ENCODE assay signal across 10 cellular contexts in genomic region chr6:27178860-27179259, GRCh38.
DNase-seq lines count a peak whose midpoint lies in the region; ATAC-seq and TF ChIP-seq lines count a peak whose summit lies in the region.
"Had no signal": no experiment of that assay in that cellular context is flagged by ENCODE, and none has a peak within 500 bp of the region (broad histone marks: within the 10 kb centered on the region; RNA-seq: fewer than 3 reads in every experiment).

No MANE protein-coding gene starts in this region.

- no peak overlapping the region for H2AFZ ChIP-seq in ACC112 (ENCODE audit: low read length, unreplicated experiment)

- TF ChIP-seq CTCF in HFFc6 (IDR thresholded peaks at IDR 0.05) (no peak), choroid plexus epithelial cell (conservative IDR thresholded peaks at IDR 0.05; ENCODE audit: low read depth, low read length) (no peak)

- peak overlapping the region; percentile 97; the same call in 1 of the 2 replicates for H3K27ac Mint-ChIP-seq in HFFc6
- H3K27ac Mint-ChIP-seq in activated T-cell treated with anti-CD3 and anti-CD28 coated beads, Interleukin-2, amount 50 U/mL, for 72 hours: no peak overlapping the region

- no peaks in the 10 kb centered on the region for H3K36me3 ChIP-seq in ACC112 (ENCODE audit: insufficient read depth, low read length)
- H3K36me3 ChIP-seq in muscle layer of duodenum (ENCODE audit: control insufficient read depth in 1 of 2, insufficient read depth in 2 of 2, low read length in 2 of 2): no peaks in the 10 kb centered on the region
- H3K36me3 ChIP-seq: prostate gland had no signal

- peak overlapping the region; percentile 98 for H3K4me3 Mint-ChIP-seq in HFFc6
- H3K4me3 Mint-ChIP-seq in activated T-cell treated with anti-CD3 and anti-CD28 coated beads, Interleukin-2, amount 50 U/mL, for 72 hours: peak overlapping the region in 1 of 2 donors; percentile 94

- no peak for ATAC-seq in HG02798 (IDR thresholded peaks at IDR 0.05; ENCODE audit: poor library complexity, unreplicated experiment)
- ATAC-seq in activated T-cell treated with anti-CD3 and anti-CD28 coated beads, Interleukin-2, amount 50 U/mL, for 72 hours (replicated peaks in 1 of 2): no peak

- H3K79me2 ChIP-seq in ACC112 (ENCODE audit: control insufficient read depth, insufficient read depth, low read length, unreplicated experiment): no peaks in the 10 kb centered on the region

- peaks cover 16% of the 10 kb centered on the region for H3K27me3 Mint-ChIP-seq in HFFc6 (ENCODE audit: insufficient read depth)
- H3K27me3 Mint-ChIP-seq in activated T-cell treated with anti-CD3 and anti-CD28 coated beads, Interleukin-2, amount 50 U/mL, for 72 hours (ENCODE audit: low read depth): peaks cover 20% of the 10 kb centered on the region

- H3K4me1 ChIP-seq in ACC112 (ENCODE audit: control insufficient read depth, insufficient read depth, low read length, unreplicated experiment) (no peaks in the 10 kb centered on the region), muscle layer of duodenum (ENCODE audit: control insufficient read depth in 1 of 2, insufficient read depth in 2 of 2, low read length in 2 of 2) (no peaks in the 10 kb centered on the region)
- H3K4me1 ChIP-seq: prostate gland had no signal

- H3K27me3 ChIP-seq in ACC112 (ENCODE audit: insufficient read depth, low read length) (peaks cover 17% of the 10 kb centered on the region), muscle layer of duodenum (ENCODE audit: low read depth, low read length) (no peaks in the 10 kb centered on the region)

- no peak for DNase-seq in HFFc6
- DNase-seq in choroid plexus epithelial cell (ENCODE audit: low read depth): no peak
- DNase-seq in activated T-cell treated with anti-CD3 and anti-CD28 coated beads, Interleukin-2, amount 50 U/mL, for 72 hours: no peak
- no peak for DNase-seq in putamen (ENCODE audit: low spot score)
- DNase-seq in ecto neural progenitor cell (ENCODE audit: low spot score): no peak
- DNase-seq: T-helper 9 cell had no signal

- H3K36me3 Mint-ChIP-seq in HFFc6 (ENCODE audit: low read depth): no peaks in the 10 kb centered on the region
- no peaks in the 10 kb centered on the region for H3K36me3 Mint-ChIP-seq in activated T-cell treated with anti-CD3 and anti-CD28 coated beads, Interleukin-2, amount 50 U/mL, for 72 hours (ENCODE audit: insufficient read depth in 2 of 2)

- H3K4me1 Mint-ChIP-seq in HFFc6 (ENCODE audit: low read depth): peaks cover 24% of the 10 kb centered on the region
- H3K4me1 Mint-ChIP-seq in activated T-cell treated with anti-CD3 and anti-CD28 coated beads, Interleukin-2, amount 50 U/mL, for 72 hours (ENCODE audit: low read depth): peaks cover 19% of the 10 kb centered on the region

- H3K9me3 ChIP-seq in muscle layer of duodenum (ENCODE audit: control insufficient read depth in 1 of 2, low read length in 2 of 2): no peaks in the 10 kb centered on the region
- H3K9me3 ChIP-seq: prostate gland had no signal

- H3K9me3 Mint-ChIP-seq in HFFc6: no peaks in the 10 kb centered on the region
- no peaks in the 10 kb centered on the region for H3K9me3 Mint-ChIP-seq in activated T-cell treated with anti-CD3 and anti-CD28 coated beads, Interleukin-2, amount 50 U/mL, for 72 hours

- H3K4me3 ChIP-seq in ACC112 (ENCODE audit: low read depth, low read length): peak overlapping the region; percentile 95
- H3K4me3 ChIP-seq in choroid plexus epithelial cell (ENCODE audit: low read depth, low read length): peak overlapping the region; percentile 94
- H3K4me3 ChIP-seq in muscle layer of duodenum (ENCODE audit: low read depth in 1 of 2, low read length in 2 of 2): peak overlapping the region; percentile 98 to 100

- H3K27ac ChIP-seq in ACC112 (ENCODE audit: low read depth, low read length): no peak overlapping the region
- H3K27ac ChIP-seq in muscle layer of duodenum (ENCODE audit: low read length): no peak overlapping the region
